2 cellular contexts compared by ENCODE assay signal in the genomic region with DNA sequence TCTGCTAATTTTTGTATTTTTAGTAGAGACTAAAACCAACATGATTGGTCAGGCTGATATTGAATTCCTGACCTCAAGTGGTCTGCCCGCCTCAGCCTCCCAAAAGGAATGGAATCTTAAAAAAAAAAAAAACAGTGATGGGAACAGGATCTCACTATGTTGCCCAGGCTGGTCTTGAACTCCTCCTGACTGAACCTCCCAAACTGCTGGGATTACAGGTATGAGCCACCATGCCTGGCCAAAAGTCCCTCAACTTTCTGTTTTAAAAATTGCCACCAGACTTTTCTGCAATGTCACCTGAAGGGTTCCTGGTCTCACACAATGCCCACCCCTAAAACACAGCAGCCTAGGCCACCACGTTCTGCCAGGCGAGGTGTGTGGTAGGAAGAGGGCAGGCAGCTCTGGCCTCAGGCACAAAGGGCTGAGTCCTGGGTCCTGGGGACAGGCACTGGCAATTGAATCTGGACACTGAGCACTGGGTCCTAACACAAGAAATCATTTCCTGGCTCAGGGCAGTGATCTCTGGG.
TF ChIP-seq lines count a peak whose summit lies in the region.

No MANE protein-coding gene starts in this region.

TF ChIP-seq in A549, 52 proteins besides CTCF, POLR2A, EP300 and RAD21 (continued from another document):
- TF ChIP-seq NPAS2 (CRISPR knock-in tag; IDR thresholded peaks at IDR 0.05; ENCODE audit: borderline replicate concordance): no peak
- TF ChIP-seq CHD2 (IDR thresholded peaks at IDR 0.05; ENCODE audit: low read length, partially characterized antibody): no peak

TF ChIP-seq in WTC11, 78 proteins besides CTCF, POLR2A, EP300 and RAD21 (continued from another document):
- TF ChIP-seq EMX1 (CRISPR knock-in tag; IDR thresholded peaks at IDR 0.05) (no peak), ZNF121 (CRISPR knock-in tag; IDR thresholded peaks at IDR 0.05) (peak; percentile 69; the same call in 1 of the 2 replicates), CREB1 (CRISPR knock-in tag; IDR thresholded peaks at IDR 0.05) (no peak)
- TF ChIP-seq, protein P1, sequence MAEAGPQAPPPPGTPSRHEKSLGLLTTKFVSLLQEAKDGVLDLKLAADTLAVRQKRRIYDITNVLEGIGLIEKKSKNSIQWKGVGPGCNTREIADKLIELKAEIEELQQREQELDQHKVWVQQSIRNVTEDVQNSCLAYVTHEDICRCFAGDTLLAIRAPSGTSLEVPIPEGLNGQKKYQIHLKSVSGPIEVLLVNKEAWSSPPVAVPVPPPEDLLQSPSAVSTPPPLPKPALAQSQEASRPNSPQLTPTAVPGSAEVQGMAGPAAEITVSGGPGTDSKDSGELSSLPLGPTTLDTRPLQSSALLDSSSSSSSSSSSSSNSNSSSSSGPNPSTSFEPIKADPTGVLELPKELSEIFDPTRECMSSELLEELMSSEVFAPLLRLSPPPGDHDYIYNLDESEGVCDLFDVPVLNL (CRISPR knock-in tag; IDR thresholded peaks at IDR 0.05; ENCODE audit: borderline replicate concordance, low read depth): no peak
- TF ChIP-seq, protein P2, sequence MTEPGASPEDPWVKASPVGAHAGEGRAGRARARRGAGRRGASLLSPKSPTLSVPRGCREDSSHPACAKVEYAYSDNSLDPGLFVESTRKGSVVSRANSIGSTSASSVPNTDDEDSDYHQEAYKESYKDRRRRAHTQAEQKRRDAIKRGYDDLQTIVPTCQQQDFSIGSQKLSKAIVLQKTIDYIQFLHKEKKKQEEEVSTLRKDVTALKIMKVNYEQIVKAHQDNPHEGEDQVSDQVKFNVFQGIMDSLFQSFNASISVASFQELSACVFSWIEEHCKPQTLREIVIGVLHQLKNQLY (CRISPR knock-in tag; IDR thresholded peaks at IDR 0.05): no peak
